9 cellular contexts compared by ENCODE assay signal in genomic region chr17:6427284-6427781, GRCh38. TPM values are rescaled to one million over a fixed set of nuclear protein-coding genes. Genes with fewer than 3 reads are reported as not detected.
DNase-seq lines count a peak whose midpoint lies in the region; ATAC-seq, FAIRE-seq and TF ChIP-seq lines count a peak whose summit lies in the region.
"Had no signal": no experiment of that assay in that cellular context is flagged by ENCODE, and none has a peak within 500 bp of the region (broad histone marks: within the 10 kb centered on the region; RNA-seq: fewer than 3 reads in every experiment).

No MANE protein-coding gene starts in this region.

- H3K79me2 ChIP-seq in PC-3 (ENCODE audit: low read length), result no peaks in the 10 kb centered on the region

- peak overlapping the region; percentile 41; the same call in 1 of the 2 replicates for H3K4me2 ChIP-seq in PC-3 (ENCODE audit: low read length)

- no peak overlapping the region for H2AFZ ChIP-seq in PC-3 (ENCODE audit: low read length)

- ATAC-seq in PC-3 (peak; percentile 42; the same call in 1 of the 2 replicates), HG03432 (IDR thresholded peaks at IDR 0.05; ENCODE audit: unreplicated experiment) (no peak)

- CTCF ChIA-PET in PC-3 (lab: Charles Lee), result interaction anchor here (0.7 kb wide), 1 partner anchor 911 kb away, joined by 4 read pairs; no protein-coding TSS in a partner anchor

- no peak overlapping the region for H3K9ac ChIP-seq in PC-3 (ENCODE audit: low read length)

- in situ Hi-C loops in astrocyte of the cerebellum (cut with HindIII; ENCODE audit: low sequenced_read_pairs), result no loop called here

- H3K9me3 ChIP-seq in PC-3 (ENCODE audit: low read length), result peaks cover 3% of the 10 kb centered on the region; the same call in 1 of the 2 replicates

- H3K36me3 ChIP-seq in PC-3 (ENCODE audit: low read depth, low read length), result no peaks in the 10 kb centered on the region

- POLR2A ChIA-PET in PC-3 (lab: Charles Lee; ENCODE audit: unreplicated experiment), result no interaction called here

- peak; percentile 32 for DNase-seq in GM19238 (ENCODE audit: insufficient read length, low spot score)
- peak; percentile 48 for DNase-seq in PC-3
- peak; percentile 41 for DNase-seq in astrocyte of the cerebellum (ENCODE audit: low read depth)
- peak; percentile 11 to 26 for DNase-seq in stimulated activated CD4-positive, alpha-beta T cell treated with anti-CD3 and anti-CD28 coated beads, Interleukin-4, amount 100 ng/mL, for 4 hours
- DNase-seq in NCI-H187 treated with DMSO at 0.1 percent for 48 hours (lab: John Stamatoyannopoulos, UW), result no peak
- no peak for DNase-seq in frontal cortex (ENCODE audit: low spot score in 2 of 2)
- no peak for DNase-seq in NCI-H526 (lab: John Stamatoyannopoulos, UW)

- TF ChIP-seq CTCF in PC-3 (conservative IDR thresholded peaks at IDR 0.05; ENCODE audit: low read depth, low read length), result peak; percentile 42; the same call in 1 of the 2 replicates
- TF ChIP-seq CTCF in astrocyte of the cerebellum (IDR thresholded peaks at IDR 0.05; ENCODE audit: low read depth, low read length, missing control alignments), result no peak

- H3K9me2 ChIP-seq in PC-3 (replicated peaks; ENCODE audit: low read length), result no peaks in the 10 kb centered on the region

- H4K20me1 ChIP-seq in PC-3 (ENCODE audit: low read length), result no peaks in the 10 kb centered on the region

- H3F3A ChIP-seq in PC-3 (ENCODE audit: low read length, unreplicated experiment), result no peaks in the 10 kb centered on the region

- no peak overlapping the region for H3K4me3 ChIP-seq in PC-3 (ENCODE audit: low read length)
- H3K4me3 ChIP-seq in astrocyte of the cerebellum (ENCODE audit: low read depth, low read length), result no peak overlapping the region

- H3K27ac ChIP-seq in PC-3 (ENCODE audit: low read length), result no peak overlapping the region

- intact Hi-C loops in PC-3 (cut with micrococcal nuclease), result no loop called here

- H3K27me3 ChIP-seq in PC-3 (ENCODE audit: low read length), result no peaks in the 10 kb centered on the region

- FAIRE-seq in frontal cortex (lab: Jason Lieb, UNC), result no peak

- no TSS peak for BruUV-seq in PC-3 (replicated peaks; lab: Mats Ljungman, UMichigan)

- H3K4me1 ChIP-seq in PC-3 (ENCODE audit: insufficient read depth, low read length), result no peaks in the 10 kb centered on the region

RNA-seq across cellular contexts. Expression of gene AIPL1, which starts 7.6 kb away (rescaled TPM):
- total RNA-seq in PC-3 (2014; rRNA removed), result not detected in 2 replicates
- total RNA-seq in frontal cortex, result not detected
- total RNA-seq: liver had no signal

RNA-seq across cellular contexts. Expression of gene PIMREG, which starts 16.9 kb away (rescaled TPM):
- 67.6 and 88.6 TPM in 2 replicates for total RNA-seq in PC-3 (2014; rRNA removed)
- 4.1 TPM for total RNA-seq in frontal cortex

Comparison
In these comparisons a context has a peak if more than half of its experiments do, and no peak if none do; other contexts are left out.
1. DNase-seq: peak in GM19238 (single experiment), PC-3 (single experiment), astrocyte of the cerebellum (single experiment) and stimulated activated CD4-positive, alpha-beta T cell treated with anti-CD3 and anti-CD28 coated beads, Interleukin-4, amount 100 ng/mL, for 4 hours (2 of 2); none in NCI-H187 treated with DMSO at 0.1 percent for 48 hours (single experiment), frontal cortex (0 of 2) and NCI-H526 (0 of 2).
2. RNA of gene PIMREG, which starts 16.9 kb away (total RNA-seq): 67.6 to 88.6 TPM in PC-3; 4.1 TPM in frontal cortex (single experiment); every median in the first group is over 10 times any median in the second.